ENCODE assay signal across 24 cellular contexts in the genomic region with DNA sequence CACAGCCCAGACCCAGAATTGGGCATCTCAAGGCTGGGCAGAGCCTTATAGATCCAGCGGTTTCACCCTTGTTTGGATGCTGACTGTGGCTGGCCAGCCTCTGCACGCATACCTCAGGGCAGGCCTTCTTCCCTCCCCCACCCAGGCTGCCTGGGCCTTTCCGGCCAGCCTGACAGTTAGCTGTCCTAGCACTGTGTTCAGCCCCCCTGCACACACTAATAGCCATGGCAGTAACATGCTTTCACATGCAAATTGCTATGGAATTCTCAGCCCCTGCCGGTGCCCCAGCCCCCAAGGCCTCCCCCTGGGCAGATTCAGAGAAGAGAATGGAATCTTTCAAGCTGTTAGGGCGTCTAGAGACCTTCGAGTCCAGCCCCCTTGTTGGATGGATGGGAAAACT. TPM values are rescaled to one million over a fixed set of nuclear protein-coding genes. Genes with fewer than 3 reads are reported as not detected.
DNase-seq lines count a peak whose midpoint lies in the region; ATAC-seq and TF ChIP-seq lines count a peak whose summit lies in the region.
"Had no signal": no experiment of that assay in that cellular context is flagged by ENCODE, and none has a peak within 500 bp of the region (broad histone marks: within the 10 kb centered on the region; RNA-seq: fewer than 3 reads in every experiment).

No MANE protein-coding gene starts in this region.

- H3K9ac ChIP-seq in mesenchymal stem cell (ENCODE audit: low read length), result no peak overlapping the region
- H3K9ac ChIP-seq: GM23248, KMS-11 had no signal

- H4K8ac ChIP-seq in mesenchymal stem cell (ENCODE audit: low read length), result peak overlapping the region; percentile 17

- H3K27ac ChIP-seq in ectodermal cell (ENCODE audit: insufficient read depth, low read depth, low read length, poor library complexity, severe bottlenecking), result peak overlapping the region; percentile 67
- no peak overlapping the region for H3K27ac ChIP-seq in mesenchymal stem cell (ENCODE audit: low read length, poor library complexity, severe bottlenecking)
- H3K27ac ChIP-seq: adrenal gland, breast epithelium, GM23248, KMS-11, upper lobe of left lung had no signal

- H3K9me3 ChIP-seq in ectodermal cell (ENCODE audit: control insufficient read depth, low read length), result no peaks in the 10 kb centered on the region
- peaks cover 6% of the 10 kb centered on the region for H3K9me3 ChIP-seq in mesenchymal stem cell (ENCODE audit: control insufficient read depth, low read length)
- H3K9me3 ChIP-seq: adrenal gland, breast epithelium, heart left ventricle, upper lobe of left lung had no signal

- no peak for ATAC-seq in GM21423 (IDR thresholded peaks at IDR 0.05; ENCODE audit: unreplicated experiment)
- no peak for ATAC-seq in GM18505 (IDR thresholded peaks at IDR 0.05; ENCODE audit: unreplicated experiment)
- ATAC-seq in HG03280 (IDR thresholded peaks at IDR 0.05; ENCODE audit: unreplicated experiment), result no peak

- no peak overlapping the region for H2BK5ac ChIP-seq in mesenchymal stem cell (ENCODE audit: low read depth, low read length, poor library complexity, severe bottlenecking)

- WGBS in ectodermal cell, 2 experiments, result 2% methylated on average over 6 of the region's 6 CpGs
- 25% methylated on average over 5 of the region's 6 CpGs for WGBS in mesenchymal stem cell

- H3K36me3 ChIP-seq in ectodermal cell (ENCODE audit: control insufficient read depth, insufficient read depth, low read length) (no peaks in the 10 kb centered on the region), mesenchymal stem cell (ENCODE audit: control insufficient read depth in 1 of 2, insufficient read depth in 2 of 2, low read depth in 1 of 2, low read length in 2 of 2) (peaks cover under 1 to 15% of the 10 kb centered on the region in 2 experiments)
- H3K36me3 ChIP-seq: adrenal gland, breast epithelium had no signal

- peak overlapping the region in 1 of 2 experiments; percentile 12 for H3K18ac ChIP-seq in mesenchymal stem cell (ENCODE audit: low read depth in 1 of 2, low read length in 2 of 2)

- H2AK5ac ChIP-seq in mesenchymal stem cell (ENCODE audit: low read length, severe bottlenecking), result no peak overlapping the region

- H3K27me3 ChIP-seq in ectodermal cell (ENCODE audit: control insufficient read depth, insufficient read depth, low read length, poor library complexity, severe bottlenecking) (no peaks in the 10 kb centered on the region), mesenchymal stem cell (ENCODE audit: control insufficient read depth in 1 of 2, insufficient read depth in 1 of 2, low read length in 2 of 2) (peaks cover 0 to 46% of the 10 kb centered on the region in 2 experiments)
- H3K27me3 ChIP-seq: adrenal gland, upper lobe of left lung had no signal

- H3K4me1 ChIP-seq in ectodermal cell (ENCODE audit: control insufficient read depth, insufficient read depth, low read length), result peaks cover 31% of the 10 kb centered on the region
- peaks cover 30% of the 10 kb centered on the region for H3K4me1 ChIP-seq in mesenchymal stem cell (ENCODE audit: control insufficient read depth, insufficient read depth, low read depth, low read length)
- H3K4me1 ChIP-seq: adrenal gland, breast epithelium had no signal

- H3K14ac ChIP-seq in mesenchymal stem cell (ENCODE audit: low read length in 2 of 2), result no peak overlapping the region

- no peak overlapping the region for H2BK15ac ChIP-seq in mesenchymal stem cell (ENCODE audit: low read depth, poor library complexity, severe bottlenecking)

- no peak overlapping the region for H3K4me2 ChIP-seq in mesenchymal stem cell (ENCODE audit: low read length, poor library complexity, severe bottlenecking)
- H3K4me2 ChIP-seq: KMS-11 had no signal

- no peak overlapping the region for H2BK120ac ChIP-seq in mesenchymal stem cell (ENCODE audit: low read depth, low read length)

- H3K79me1 ChIP-seq in mesenchymal stem cell (replicated peaks; ENCODE audit: low read length, poor library complexity, severe bottlenecking), result peaks cover 5% of the 10 kb centered on the region

- TF ChIP-seq POLR2A in GM18505 (IDR thresholded peaks at IDR 0.05; ENCODE audit: borderline replicate concordance, extremely low read depth, insufficient read depth, insufficient read length), result no peak

- H4K91ac ChIP-seq in mesenchymal stem cell (ENCODE audit: low read length), result no peak overlapping the region

- DNase-seq in AG08396 (ENCODE audit: low spot score), result peak; percentile 29
- peak; percentile 51 for DNase-seq in NCI-H2227 (lab: John Stamatoyannopoulos, UW; ENCODE audit: unreplicated experiment)
- DNase-seq in mesenchymal stem cell, result peak; percentile 54
- no peak for DNase-seq in stimulated activated CD4-positive, alpha-beta T cell treated with anti-CD3 and anti-CD28 coated beads, Interleukin-4, amount 100 ng/mL, for 24 hours
- DNase-seq: activated CD4-positive, alpha-beta T cell treated with anti-CD3 and anti-CD28 coated beads for 1 hour; activated gamma-delta T cell treated with Interleukin-2 at 50 U/mL for 16 hours; activated T-cell treated with anti-CD3 and anti-CD28 coated beads, Interleukin-2, amount 50 U/mL, for 1 hour; adrenal gland; COR-L47; DMS79 treated with DMSO at 0.1 percent for 48 hours; GM23248; heart left ventricle; NCI-H187 treated with DMSO at 0.1 percent for 48 hours; NCI-H226; NCI-H774; SHP77; upper lobe of left lung had no signal

- H2BK12ac ChIP-seq in mesenchymal stem cell (ENCODE audit: low read length in 2 of 2), result no peak overlapping the region

- no peak overlapping the region for H3K23ac ChIP-seq in mesenchymal stem cell (ENCODE audit: low read length in 2 of 2)

- H3K4me3 ChIP-seq in ectodermal cell (ENCODE audit: insufficient read depth, low read depth, low read length), result no peak overlapping the region
- no peak overlapping the region for H3K4me3 ChIP-seq in mesenchymal stem cell (ENCODE audit: insufficient read depth in 1 of 2, low read depth in 1 of 2, low read length in 2 of 2)
- H3K4me3 ChIP-seq: adrenal gland, breast epithelium, GM23248, heart left ventricle, lung, upper lobe of left lung had no signal

- H2AFZ ChIP-seq in mesenchymal stem cell (ENCODE audit: low read depth, low read length), result no peak overlapping the region
- H2AFZ ChIP-seq: GM23248 had no signal

- H3K4ac ChIP-seq in mesenchymal stem cell (ENCODE audit: low read depth in 1 of 2, low read length in 2 of 2), result no peak overlapping the region

RNA-seq across cellular contexts. Expression of a gene that starts 17.7 kb away (rescaled TPM):
- 63.1 TPM for polyA plus RNA-seq in ectodermal cell (2013, experiment 1 of 4)
- polyA plus RNA-seq in ectodermal cell (2013, experiment 2 of 4), result 54.0 TPM
- polyA plus RNA-seq in ectodermal cell (2013, experiment 3 of 4), result 64.0 TPM
- polyA plus RNA-seq in ectodermal cell (2013, experiment 4 of 4), result 64.2 TPM
- 20.0 TPM for polyA plus RNA-seq in mesenchymal stem cell (2013, experiment 1 of 2)
- polyA plus RNA-seq in mesenchymal stem cell (2013, experiment 2 of 2), result 19.2 TPM
